1 cellular context compared by ENCODE assay signal in genomic region chr5:176536902-176537607, GRCh38.
TF ChIP-seq lines count a peak whose summit lies in the region.

RNF44 (minus strand) TSS chr5:176537402; CDS start chr5:176532472, 4,930 bp downstream.

TF ChIP-seq in K562, 482 proteins besides CTCF, POLR2A, EP300 and RAD21 (continued from another document and continues in another):
- TF ChIP-seq ZNF395 (CRISPR knock-in tag; IDR thresholded peaks at IDR 0.05) (peak; percentile 93), CCNT2 (IDR thresholded peaks at IDR 0.05; ENCODE audit: borderline replicate concordance, extremely low read depth, insufficient read length, low read depth, low read length) (peak; percentile 70), CBFA2T2 (conservative IDR thresholded peaks at IDR 0.05) (peak; percentile 52), POLR2G (IDR thresholded peaks at IDR 0.05; ENCODE audit: low read depth, low read length) (peak; percentile 81), NRF1 (conservative IDR thresholded peaks at IDR 0.05 in 1 of 2, IDR thresholded peaks at IDR 0.05 in 1 of 2) (peak; percentile 80 to 81), BRD4 (IDR thresholded peaks at IDR 0.05) (0 out of 2 replicates have a peak, but pooled peaks have one; percentile 18), CBX3 (IDR thresholded peaks at IDR 0.05; ENCODE audit: borderline replicate concordance in 1 of 2, low read length in 2 of 2) (peak in 1 of 2 experiments; percentile 7; a peak in 1 of 3 replicates), RCOR1 (IDR thresholded peaks at IDR 0.05; ENCODE audit: borderline replicate concordance in 1 of 2, low read depth in 2 of 2, low read length in 2 of 2) (0 out of 4 replicates have a peak, but pooled peaks of 1 of the 2 experiments have one; percentile 7), ZNF696 (CRISPR knock-in tag; conservative IDR thresholded peaks at IDR 0.05) (no peak), GABPB2 (CRISPR knock-in tag; conservative IDR thresholded peaks at IDR 0.05) (no peak), RBM25 (IDR thresholded peaks at IDR 0.05; ENCODE audit: low read depth, low read length, severe bottlenecking) (peak; percentile 31), SOX6 (IDR thresholded peaks at IDR 0.05) (peak; percentile 53), ZFP91 (CRISPR knock-in tag; IDR thresholded peaks at IDR 0.05) (peak; percentile 95), TAF1 (IDR thresholded peaks at IDR 0.05; ENCODE audit: control insufficient read depth, extremely low read depth, insufficient read depth, low read length, severe bottlenecking) (peak; percentile 75), YY1 (IDR thresholded peaks at IDR 0.05; ENCODE audit: borderline replicate concordance in 1 of 3, control insufficient read depth in 1 of 3, extremely low read depth in 1 of 3, insufficient read depth in 3 of 3, insufficient read length in 1 of 3, insufficient replicate concordance in 2 of 3, low read depth in 1 of 3, low read length in 2 of 3) (peak; percentile 83 to 97 (median 95)), REST (CRISPR knock-in tag; IDR thresholded peaks at IDR 0.05; ENCODE audit: low read depth) (peak; percentile 49; the same call in 1 of the 2 replicates), ELF1 (tag; IDR thresholded peaks at IDR 0.05) (peak; percentile 53; the same call in 1 of the 2 replicates), MBD2 (IDR thresholded peaks at IDR 0.05; ENCODE audit: borderline replicate concordance, low read depth) (no peak), RB1 (IDR thresholded peaks at IDR 0.05; ENCODE audit: low read depth) (peak; percentile 69; the same call in 1 of the 2 replicates), ZC3H11A (IDR thresholded peaks at IDR 0.05; ENCODE audit: low read depth, low read length) (no peak), MEF2A (IDR thresholded peaks at IDR 0.05; ENCODE audit: control insufficient read depth, low read depth, low read length) (0 out of 2 replicates have a peak, but pooled peaks have one; percentile 2), KLF1 (tag; IDR thresholded peaks at IDR 0.05) (no peak), NEUROD1 (IDR thresholded peaks at IDR 0.05; ENCODE audit: borderline replicate concordance, low read depth, low read length, partially characterized antibody) (peak; percentile 69), NFIC (IDR thresholded peaks at IDR 0.05) (peak; percentile 44; the same call in 1 of the 2 replicates), EGR1 (conservative IDR thresholded peaks at IDR 0.05) (peak; percentile 66; the same call in 1 of the 2 replicates), GATAD2A (IDR thresholded peaks at IDR 0.05) (peak; percentile 45; the same call in 1 of the 2 replicates), POLR3A (IDR thresholded peaks at IDR 0.05; ENCODE audit: borderline replicate concordance, extremely low read depth, insufficient read depth, insufficient read length) (no peak), BCLAF1 (IDR thresholded peaks at IDR 0.05; ENCODE audit: borderline replicate concordance in 1 of 2, control insufficient read depth in 1 of 2, low read depth in 2 of 2, low read length in 1 of 2) (peak in 1 of 2 experiments; percentile 80; a peak in 2 of 4 replicates), ZNF274 (IDR thresholded peaks at IDR 0.05; ENCODE audit: borderline replicate concordance, low read depth, low read length) (no peak), RFX5 (IDR thresholded peaks at IDR 0.05; ENCODE audit: low read depth, low read length) (no peak), TFAP4 (CRISPR knock-in tag; IDR thresholded peaks at IDR 0.05; ENCODE audit: borderline replicate concordance) (peak; percentile 11; the same call in 1 of the 2 replicates), ZNF212 (CRISPR knock-in tag; IDR thresholded peaks at IDR 0.05) (no peak)
- TF ChIP-seq, protein P1, sequence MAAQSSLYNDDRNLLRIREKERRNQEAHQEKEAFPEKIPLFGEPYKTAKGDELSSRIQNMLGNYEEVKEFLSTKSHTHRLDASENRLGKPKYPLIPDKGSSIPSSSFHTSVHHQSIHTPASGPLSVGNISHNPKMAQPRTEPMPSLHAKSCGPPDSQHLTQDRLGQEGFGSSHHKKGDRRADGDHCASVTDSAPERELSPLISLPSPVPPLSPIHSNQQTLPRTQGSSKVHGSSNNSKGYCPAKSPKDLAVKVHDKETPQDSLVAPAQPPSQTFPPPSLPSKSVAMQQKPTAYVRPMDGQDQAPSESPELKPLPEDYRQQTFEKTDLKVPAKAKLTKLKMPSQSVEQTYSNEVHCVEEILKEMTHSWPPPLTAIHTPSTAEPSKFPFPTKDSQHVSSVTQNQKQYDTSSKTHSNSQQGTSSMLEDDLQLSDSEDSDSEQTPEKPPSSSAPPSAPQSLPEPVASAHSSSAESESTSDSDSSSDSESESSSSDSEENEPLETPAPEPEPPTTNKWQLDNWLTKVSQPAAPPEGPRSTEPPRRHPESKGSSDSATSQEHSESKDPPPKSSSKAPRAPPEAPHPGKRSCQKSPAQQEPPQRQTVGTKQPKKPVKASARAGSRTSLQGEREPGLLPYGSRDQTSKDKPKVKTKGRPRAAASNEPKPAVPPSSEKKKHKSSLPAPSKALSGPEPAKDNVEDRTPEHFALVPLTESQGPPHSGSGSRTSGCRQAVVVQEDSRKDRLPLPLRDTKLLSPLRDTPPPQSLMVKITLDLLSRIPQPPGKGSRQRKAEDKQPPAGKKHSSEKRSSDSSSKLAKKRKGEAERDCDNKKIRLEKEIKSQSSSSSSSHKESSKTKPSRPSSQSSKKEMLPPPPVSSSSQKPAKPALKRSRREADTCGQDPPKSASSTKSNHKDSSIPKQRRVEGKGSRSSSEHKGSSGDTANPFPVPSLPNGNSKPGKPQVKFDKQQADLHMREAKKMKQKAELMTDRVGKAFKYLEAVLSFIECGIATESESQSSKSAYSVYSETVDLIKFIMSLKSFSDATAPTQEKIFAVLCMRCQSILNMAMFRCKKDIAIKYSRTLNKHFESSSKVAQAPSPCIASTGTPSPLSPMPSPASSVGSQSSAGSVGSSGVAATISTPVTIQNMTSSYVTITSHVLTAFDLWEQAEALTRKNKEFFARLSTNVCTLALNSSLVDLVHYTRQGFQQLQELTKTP (IDR thresholded peaks at IDR 0.05; ENCODE audit: low read depth in 1 of 2, partially characterized antibody in 2 of 2) = peak in 1 of 2 experiments; percentile 74
- TF ChIP-seq, protein P2, sequence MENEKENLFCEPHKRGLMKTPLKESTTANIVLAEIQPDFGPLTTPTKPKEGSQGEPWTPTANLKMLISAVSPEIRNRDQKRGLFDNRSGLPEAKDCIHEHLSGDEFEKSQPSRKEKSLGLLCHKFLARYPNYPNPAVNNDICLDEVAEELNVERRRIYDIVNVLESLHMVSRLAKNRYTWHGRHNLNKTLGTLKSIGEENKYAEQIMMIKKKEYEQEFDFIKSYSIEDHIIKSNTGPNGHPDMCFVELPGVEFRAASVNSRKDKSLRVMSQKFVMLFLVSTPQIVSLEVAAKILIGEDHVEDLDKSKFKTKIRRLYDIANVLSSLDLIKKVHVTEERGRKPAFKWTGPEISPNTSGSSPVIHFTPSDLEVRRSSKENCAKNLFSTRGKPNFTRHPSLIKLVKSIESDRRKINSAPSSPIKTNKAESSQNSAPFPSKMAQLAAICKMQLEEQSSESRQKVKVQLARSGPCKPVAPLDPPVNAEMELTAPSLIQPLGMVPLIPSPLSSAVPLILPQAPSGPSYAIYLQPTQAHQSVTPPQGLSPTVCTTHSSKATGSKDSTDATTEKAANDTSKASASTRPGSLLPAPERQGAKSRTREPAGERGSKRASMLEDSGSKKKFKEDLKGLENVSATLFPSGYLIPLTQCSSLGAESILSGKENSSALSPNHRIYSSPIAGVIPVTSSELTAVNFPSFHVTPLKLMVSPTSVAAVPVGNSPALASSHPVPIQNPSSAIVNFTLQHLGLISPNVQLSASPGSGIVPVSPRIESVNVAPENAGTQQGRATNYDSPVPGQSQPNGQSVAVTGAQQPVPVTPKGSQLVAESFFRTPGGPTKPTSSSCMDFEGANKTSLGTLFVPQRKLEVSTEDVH (IDR thresholded peaks at IDR 0.05; ENCODE audit: low read depth, partially characterized antibody) = peak; percentile 49
- TF ChIP-seq, protein P3, sequence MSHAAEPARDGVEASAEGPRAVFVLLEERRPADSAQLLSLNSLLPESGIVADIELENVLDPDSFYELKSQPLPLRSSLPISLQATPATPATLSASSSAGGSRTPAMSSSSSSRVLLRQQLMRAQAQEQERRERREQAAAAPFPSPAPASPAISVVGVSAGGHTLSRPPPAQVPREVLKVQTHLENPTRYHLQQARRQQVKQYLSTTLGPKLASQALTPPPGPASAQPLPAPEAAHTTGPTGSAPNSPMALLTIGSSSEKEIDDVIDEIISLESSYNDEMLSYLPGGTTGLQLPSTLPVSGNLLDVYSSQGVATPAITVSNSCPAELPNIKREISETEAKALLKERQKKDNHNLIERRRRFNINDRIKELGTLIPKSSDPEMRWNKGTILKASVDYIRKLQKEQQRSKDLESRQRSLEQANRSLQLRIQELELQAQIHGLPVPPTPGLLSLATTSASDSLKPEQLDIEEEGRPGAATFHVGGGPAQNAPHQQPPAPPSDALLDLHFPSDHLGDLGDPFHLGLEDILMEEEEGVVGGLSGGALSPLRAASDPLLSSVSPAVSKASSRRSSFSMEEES (CRISPR knock-in tag; IDR thresholded peaks at IDR 0.05) = peak; percentile 97
- TF ChIP-seq, protein P4, sequence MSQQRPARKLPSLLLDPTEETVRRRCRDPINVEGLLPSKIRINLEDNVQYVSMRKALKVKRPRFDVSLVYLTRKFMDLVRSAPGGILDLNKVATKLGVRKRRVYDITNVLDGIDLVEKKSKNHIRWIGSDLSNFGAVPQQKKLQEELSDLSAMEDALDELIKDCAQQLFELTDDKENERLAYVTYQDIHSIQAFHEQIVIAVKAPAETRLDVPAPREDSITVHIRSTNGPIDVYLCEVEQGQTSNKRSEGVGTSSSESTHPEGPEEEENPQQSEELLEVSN (IDR thresholded peaks at IDR 0.05; ENCODE audit: borderline replicate concordance in 1 of 2, extremely low read depth in 1 of 2, insufficient read depth in 1 of 2, insufficient read length in 1 of 2, low read depth in 1 of 2, low read length in 1 of 2, poor library complexity in 1 of 2, severe bottlenecking in 1 of 2) = peak in 1 of 2 experiments; percentile 53
